15 cellular contexts compared by ENCODE assay signal in the genomic region with DNA sequence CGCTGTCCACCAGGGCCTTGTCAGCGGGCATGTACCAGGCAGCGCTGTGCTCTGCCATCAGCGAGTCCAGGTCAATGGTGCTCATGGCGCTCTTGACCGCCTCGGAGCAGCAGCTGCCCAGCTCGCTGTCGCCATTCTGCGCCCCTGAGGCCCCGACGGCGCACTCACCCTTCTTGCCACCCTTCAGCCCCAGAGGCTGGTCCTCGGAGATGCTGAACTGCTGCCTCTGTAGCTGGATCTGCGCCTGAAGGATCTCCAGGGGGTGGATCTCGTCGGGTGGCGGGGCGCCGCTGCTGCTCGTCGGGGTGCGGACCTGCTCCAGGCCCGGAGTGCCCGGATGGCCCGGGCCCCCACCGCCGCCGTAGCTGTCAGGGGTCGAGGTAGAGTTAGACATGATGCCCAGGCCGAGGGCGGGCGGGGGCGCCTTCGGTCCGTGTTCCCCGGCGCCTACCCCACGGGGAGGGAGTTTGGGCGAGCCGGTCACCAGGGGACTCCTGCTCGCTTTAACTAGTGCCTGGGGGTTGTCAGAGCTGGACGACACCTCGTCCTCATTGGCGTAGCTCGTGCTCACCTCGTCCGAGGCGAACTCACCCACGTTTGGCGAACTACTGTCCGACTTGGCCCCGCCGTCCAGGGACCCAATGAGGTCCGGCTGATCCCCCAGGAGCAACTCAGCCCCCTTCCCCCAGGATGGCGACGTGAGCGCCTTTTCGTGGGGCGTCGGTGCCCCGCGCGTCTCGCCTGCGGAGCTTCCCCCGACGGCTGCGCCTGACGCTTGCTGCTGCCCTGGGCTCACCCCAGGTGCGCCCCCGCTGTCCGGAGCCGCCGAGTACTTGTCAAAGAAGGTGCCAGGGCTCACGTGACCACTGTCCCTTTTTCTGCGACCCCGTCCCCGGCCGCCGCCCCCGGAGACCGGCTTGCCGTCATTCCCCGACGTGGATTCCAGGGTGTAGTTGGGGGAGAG. TPM values are rescaled to one million over a fixed set of nuclear protein-coding genes. Genes with fewer than 3 reads are reported as not detected.
A peak's percentile ranks its signal among the peaks of the same experiment; 100 is the strongest.
DNase-seq lines count a peak whose midpoint lies in the region; ATAC-seq, FAIRE-seq and TF ChIP-seq lines count a peak whose summit lies in the region.
"Had no signal": no experiment of that assay in that cellular context is flagged by ENCODE, and none has a peak within 500 bp of the region (broad histone marks: within the 10 kb centered on the region; RNA-seq: fewer than 3 reads in every experiment).

No MANE protein-coding gene starts in this region.

- TF ChIP-seq CTCF in cardiac muscle cell (IDR thresholded peaks at IDR 0.05; ENCODE audit: low read depth, low read length), result no peak
- no peak for TF ChIP-seq CTCF in esophagus squamous epithelium (IDR thresholded peaks at IDR 0.05)
- TF ChIP-seq CTCF in nephron progenitor cell (IDR thresholded peaks at IDR 0.05), result no peak

- no peak for ATAC-seq in left cardiac atrium
- ATAC-seq in SK-N-SH treated with all-trans-retinoic acid at 6 μM for 48 hours, result no peak
- ATAC-seq in HG02885 (IDR thresholded peaks at IDR 0.05; ENCODE audit: poor library complexity, unreplicated experiment), result no peak

- H3K27me3 Mint-ChIP-seq in nephron progenitor cell (ENCODE audit: low read depth, poor library complexity), result peaks cover 64% of the 10 kb centered on the region
- H3K27me3 Mint-ChIP-seq: activated naive CD8-positive, alpha-beta T cell had no signal

- no peak for DNase-seq in cardiac muscle cell (ENCODE audit: low read depth in 1 of 2, low spot score in 1 of 2)
- DNase-seq in left cardiac atrium, result no peak
- no peak for DNase-seq in esophagus squamous epithelium (lab: John Stamatoyannopoulos, UW)
- DNase-seq in nephron progenitor cell, result peak; percentile 16
- no peak for DNase-seq in urothelium cell line (ENCODE audit: low spot score)
- DNase-seq in OCI-M2 (lab: John Stamatoyannopoulos, UW; ENCODE audit: unreplicated experiment), result no peak
- DNase-seq: activated CD4-positive, alpha-beta T cell treated with anti-CD3 and anti-CD28 coated beads for 48 hours; MM.1S; NCI-H2081 treated with DMSO at 0.1 percent for 48 hours; T1000 had no signal

- no peak for TF ChIP-seq POLR2A in esophagus squamous epithelium (IDR thresholded peaks at IDR 0.05)

- no peaks in the 10 kb centered on the region for H3K9me3 Mint-ChIP-seq in nephron progenitor cell
- H3K9me3 Mint-ChIP-seq: dendritic cell treated with granulocyte-macrophage colony-stimulating factor and Interleukin-4, amounts not matched to agents 40 ng/mL and 50 ng/mL, for 4 days had no signal

- H3K4me3 ChIP-seq in cardiac muscle cell (peak overlapping the region; percentile 77), esophagus squamous epithelium (peak overlapping the region in 3 of 4 donors; percentile 21 to 93 (median 86))

- peak; percentile 97 for FAIRE-seq in urothelium cell line (lab: Jason Lieb, UNC)
- FAIRE-seq: islet of Langerhans had no signal

- H3K27ac Mint-ChIP-seq in nephron progenitor cell, result no peak overlapping the region
- H3K27ac Mint-ChIP-seq: activated naive CD8-positive, alpha-beta T cell; dendritic cell treated with granulocyte-macrophage colony-stimulating factor and Interleukin-4, amounts not matched to agents 40 ng/mL and 50 ng/mL, for 4 days had no signal

- H3K4me1 ChIP-seq in cardiac muscle cell (ENCODE audit: low read depth) (peaks cover 73% of the 10 kb centered on the region), esophagus squamous epithelium (peaks cover 19 to 90% (median 26%) of the 10 kb centered on the region in 3 donors)

- H3K4me1 Mint-ChIP-seq in nephron progenitor cell, result peaks cover 52% of the 10 kb centered on the region

- H3K36me3 ChIP-seq in cardiac muscle cell (no peaks in the 10 kb centered on the region), esophagus squamous epithelium (peaks cover 0 to 28% (median 0%) of the 10 kb centered on the region in 3 donors)

- intact Hi-C loops in left cardiac atrium (cut with DNase I) (loop anchor here in 1 of 2 donors (10.0 kb wide), 1 partner anchor 72 kb away; no protein-coding TSS in a partner anchor), esophagus squamous epithelium (cut with DNase I) (no loop called here)

- peaks cover 6% of the 10 kb centered on the region for H3K36me3 Mint-ChIP-seq in nephron progenitor cell (ENCODE audit: low read depth)
- H3K36me3 Mint-ChIP-seq: activated naive CD8-positive, alpha-beta T cell had no signal

- H3K27ac ChIP-seq in cardiac muscle cell (no peak overlapping the region), esophagus squamous epithelium (peak overlapping the region; percentile 52 to 89 (median 84))

- peak overlapping the region; percentile 76 for H3K4me3 Mint-ChIP-seq in nephron progenitor cell
- H3K4me3 Mint-ChIP-seq: activated naive CD8-positive, alpha-beta T cell; dendritic cell treated with granulocyte-macrophage colony-stimulating factor and Interleukin-4, amounts not matched to agents 40 ng/mL and 50 ng/mL, for 4 days had no signal

- WGBS in esophagus squamous epithelium, 2 donors, result 95 to 96% methylated on average over 13 of the region's 86 CpGs

- no peaks in the 10 kb centered on the region for H3K9me3 ChIP-seq in cardiac muscle cell (ENCODE audit: low read depth)
- H3K9me3 ChIP-seq in esophagus squamous epithelium, result no peaks in the 10 kb centered on the region

- H3K27me3 ChIP-seq in cardiac muscle cell (peaks cover 36% of the 10 kb centered on the region), esophagus squamous epithelium (peaks cover 0 to 21% (median 0%) of the 10 kb centered on the region in 4 donors)

TF ChIP-seq in SK-N-SH treated with all-trans-retinoic acid at 6 μM for 48 hours, 23 proteins besides CTCF, POLR2A, EP300 and RAD21:
- TF ChIP-seq ZFP30 (CRISPR knock-in tag; IDR thresholded peaks at IDR 0.05) (no peak), TCF4 (CRISPR knock-in tag; IDR thresholded peaks at IDR 0.05; ENCODE audit: borderline replicate concordance) (no peak), TOX (CRISPR knock-in tag; IDR thresholded peaks at IDR 0.05; ENCODE audit: borderline replicate concordance) (no peak), BACH2 (CRISPR knock-in tag; IDR thresholded peaks at IDR 0.05; ENCODE audit: borderline replicate concordance) (no peak), RARB (CRISPR knock-in tag; IDR thresholded peaks at IDR 0.05) (no peak), ZNF70 (CRISPR knock-in tag; IDR thresholded peaks at IDR 0.05) (no peak), ESRRG (CRISPR knock-in tag; IDR thresholded peaks at IDR 0.05) (no peak), CSDC2 (CRISPR knock-in tag; IDR thresholded peaks at IDR 0.05) (no peak), SNAI2 (CRISPR knock-in tag; IDR thresholded peaks at IDR 0.05) (no peak), ZC3H10 (CRISPR knock-in tag; IDR thresholded peaks at IDR 0.05) (no peak), OSR1 (CRISPR knock-in tag; IDR thresholded peaks at IDR 0.05) (no peak), ISL1 (CRISPR knock-in tag; IDR thresholded peaks at IDR 0.05) (no peak), ZNF8 (CRISPR knock-in tag; IDR thresholded peaks at IDR 0.05) (no peak)
- TF ChIP-seq, protein P1, sequence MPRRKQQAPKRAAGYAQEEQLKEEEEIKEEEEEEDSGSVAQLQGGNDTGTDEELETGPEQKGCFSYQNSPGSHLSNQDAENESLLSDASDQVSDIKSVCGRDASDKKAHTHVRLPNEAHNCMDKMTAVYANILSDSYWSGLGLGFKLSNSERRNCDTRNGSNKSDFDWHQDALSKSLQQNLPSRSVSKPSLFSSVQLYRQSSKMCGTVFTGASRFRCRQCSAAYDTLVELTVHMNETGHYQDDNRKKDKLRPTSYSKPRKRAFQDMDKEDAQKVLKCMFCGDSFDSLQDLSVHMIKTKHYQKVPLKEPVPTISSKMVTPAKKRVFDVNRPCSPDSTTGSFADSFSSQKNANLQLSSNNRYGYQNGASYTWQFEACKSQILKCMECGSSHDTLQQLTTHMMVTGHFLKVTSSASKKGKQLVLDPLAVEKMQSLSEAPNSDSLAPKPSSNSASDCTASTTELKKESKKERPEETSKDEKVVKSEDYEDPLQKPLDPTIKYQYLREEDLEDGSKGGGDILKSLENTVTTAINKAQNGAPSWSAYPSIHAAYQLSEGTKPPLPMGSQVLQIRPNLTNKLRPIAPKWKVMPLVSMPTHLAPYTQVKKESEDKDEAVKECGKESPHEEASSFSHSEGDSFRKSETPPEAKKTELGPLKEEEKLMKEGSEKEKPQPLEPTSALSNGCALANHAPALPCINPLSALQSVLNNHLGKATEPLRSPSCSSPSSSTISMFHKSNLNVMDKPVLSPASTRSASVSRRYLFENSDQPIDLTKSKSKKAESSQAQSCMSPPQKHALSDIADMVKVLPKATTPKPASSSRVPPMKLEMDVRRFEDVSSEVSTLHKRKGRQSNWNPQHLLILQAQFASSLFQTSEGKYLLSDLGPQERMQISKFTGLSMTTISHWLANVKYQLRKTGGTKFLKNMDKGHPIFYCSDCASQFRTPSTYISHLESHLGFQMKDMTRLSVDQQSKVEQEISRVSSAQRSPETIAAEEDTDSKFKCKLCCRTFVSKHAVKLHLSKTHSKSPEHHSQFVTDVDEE (CRISPR knock-in tag; IDR thresholded peaks at IDR 0.05), result no peak
- TF ChIP-seq, protein P2, sequence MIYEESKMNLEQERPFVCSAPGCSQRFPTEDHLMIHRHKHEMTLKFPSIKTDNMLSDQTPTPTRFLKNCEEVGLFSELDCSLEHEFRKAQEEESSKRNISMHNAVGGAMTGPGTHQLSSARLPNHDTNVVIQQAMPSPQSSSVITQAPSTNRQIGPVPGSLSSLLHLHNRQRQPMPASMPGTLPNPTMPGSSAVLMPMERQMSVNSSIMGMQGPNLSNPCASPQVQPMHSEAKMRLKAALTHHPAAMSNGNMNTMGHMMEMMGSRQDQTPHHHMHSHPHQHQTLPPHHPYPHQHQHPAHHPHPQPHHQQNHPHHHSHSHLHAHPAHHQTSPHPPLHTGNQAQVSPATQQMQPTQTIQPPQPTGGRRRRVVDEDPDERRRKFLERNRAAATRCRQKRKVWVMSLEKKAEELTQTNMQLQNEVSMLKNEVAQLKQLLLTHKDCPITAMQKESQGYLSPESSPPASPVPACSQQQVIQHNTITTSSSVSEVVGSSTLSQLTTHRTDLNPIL (CRISPR knock-in tag; IDR thresholded peaks at IDR 0.05; ENCODE audit: low read depth), result no peak
TF ChIP-seq in SK-N-SH treated with all-trans-retinoic acid at 6 μM for 48 hours: peak in this region for 0.

RNA-seq across cellular contexts. Expression of a gene that starts 4.4 kb away (rescaled TPM):
- total RNA-seq in cardiac muscle cell (27.8 and 45.8 TPM in 2 replicates), left cardiac atrium (10 to 100 TPM; 12.8 to 13.1 TPM), esophagus squamous epithelium (1 to 10 TPM; 2.0 to 6.9 (median 3.1) TPM)
- polyA plus RNA-seq in cardiac muscle cell, result 7.8 and 15.7 TPM in 2 replicates
